ENCODE assay signal across 14 cellular contexts in the genomic region with DNA sequence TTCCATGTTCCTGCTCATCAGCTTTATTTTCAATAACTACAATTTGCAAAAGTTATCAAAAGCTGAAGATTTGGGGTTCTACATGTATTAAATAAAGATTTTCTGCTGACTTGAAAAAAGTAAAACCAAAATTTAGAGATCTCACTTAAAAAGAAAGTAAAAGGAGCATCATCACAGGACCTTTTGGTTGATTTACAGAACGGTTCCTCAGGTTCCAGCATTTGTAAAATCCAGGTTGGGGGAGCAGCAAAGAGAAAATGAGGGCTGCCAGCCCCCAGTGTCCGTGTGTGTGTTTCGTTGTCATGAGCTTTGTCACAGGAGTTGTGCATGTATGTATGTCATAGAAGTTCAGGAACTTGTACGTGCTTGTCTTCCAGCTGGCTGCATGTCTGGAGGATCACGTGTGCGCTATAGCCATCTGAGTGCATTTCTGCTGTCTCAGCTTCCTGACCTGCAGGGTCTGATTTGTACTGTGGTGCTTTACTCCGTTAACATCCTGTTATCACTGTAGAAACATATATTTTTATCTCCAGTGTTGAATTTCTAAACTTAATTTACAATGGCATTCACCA. TPM values are rescaled to one million over a fixed set of nuclear protein-coding genes. Genes with fewer than 3 reads are reported as not detected.
DNase-seq lines count a peak whose midpoint lies in the region; ATAC-seq, FAIRE-seq and TF ChIP-seq lines count a peak whose summit lies in the region.
"Had no signal": no experiment of that assay in that cellular context is flagged by ENCODE, and none has a peak within 500 bp of the region (broad histone marks: within the 10 kb centered on the region; RNA-seq: fewer than 3 reads in every experiment).

No MANE protein-coding gene starts in this region.

- no peak for TF ChIP-seq CTCF in GM12878 (IDR thresholded peaks at IDR 0.05 in 2 of 3, conservative IDR thresholded peaks at IDR 0.05 in 1 of 3; ENCODE audit: control insufficient read depth in 2 of 3, extremely low read depth in 1 of 3, insufficient read depth in 1 of 3, low read depth in 3 of 3, low read length in 3 of 3)
- TF ChIP-seq CTCF in mesothelial cell of epicardium (IDR thresholded peaks at IDR 0.05; ENCODE audit: unreplicated experiment) = no peak

- intact Hi-C loops in GM12878 (cut with micrococcal nuclease; ENCODE audit: unreplicated experiment) (no loop called here), aorta (cut with DNase I) (no loop called here)

- RAD21 ChIA-PET in GM12878 (lab: Charles Lee; ENCODE audit: unreplicated experiment) = interaction anchor here (0.7 to 1.5 kb wide), 2 partner anchors 72 to 338 kb away, joined by 4 read pairs; no protein-coding TSS in a partner anchor

- no peaks in the 10 kb centered on the region for H3K9me3 Mint-ChIP-seq in mesothelial cell of epicardium

- TF ChIP-seq RAD21 in GM12878 (IDR thresholded peaks at IDR 0.05; ENCODE audit: insufficient read depth, low read depth, low read length) = no peak

- in situ Hi-C loops in GM12878 (cut with MboI) = no loop called here

- H3K4me1 Mint-ChIP-seq in mesothelial cell of epicardium = peaks cover 17% of the 10 kb centered on the region

- H3K27me3 Mint-ChIP-seq in mesothelial cell of epicardium (ENCODE audit: low read depth) = no peaks in the 10 kb centered on the region

- H4K20me1 ChIP-seq in GM12878 (ENCODE audit: control insufficient read depth, insufficient read depth) = no peaks in the 10 kb centered on the region

- H2AFZ ChIP-seq in GM12878 (ENCODE audit: control insufficient read depth, low read depth, low read length) = peak overlapping the region; percentile 82
- H2AFZ ChIP-seq: GM23248 had no signal

- CTCF ChIA-PET in GM12878 (lab: Yijun Ruan, JAX) = interaction anchor here (1.0 to 1.6 kb wide), 3 partner anchors 10 to 87 kb away, joined by 3 read pairs; no protein-coding TSS in a partner anchor

- H3K4me2 ChIP-seq in GM12878 (ENCODE audit: control insufficient read depth, insufficient read depth) = peak overlapping the region; percentile 68

- H3K36me3 Mint-ChIP-seq in mesothelial cell of epicardium = no peaks in the 10 kb centered on the region

- no peaks in the 10 kb centered on the region for H3K79me2 ChIP-seq in GM12878 (ENCODE audit: control insufficient read depth, insufficient read depth, low read length)

- H3K4me3 Mint-ChIP-seq in mesothelial cell of epicardium = no peak overlapping the region

- 20% methylated on average over 7 of the region's 7 CpGs for WGBS in GM12878 (ENCODE audit: insufficient coverage, insufficient replicate concordance, low lambda C conversion rate, missing lambda C conversion rate)
- 54 to 63% methylated on average over 7 of the region's 7 CpGs for WGBS in aorta, 2 donors

- no peak for TF ChIP-seq EP300 in GM12878 (IDR thresholded peaks at IDR 0.05; ENCODE audit: borderline replicate concordance in 1 of 2, control insufficient read depth in 1 of 2, low read depth in 2 of 2, low read length in 2 of 2)

- SMC1A ChIA-PET in GM12878 (lab: Charles Lee; ENCODE audit: uncharacterized antibody, unreplicated experiment) = interaction anchor here (0.9 to 1.1 kb wide), 2 partner anchors 20 to 174 kb away, joined by 3 read pairs; no protein-coding TSS in a partner anchor

- no TSS peak for BruUV-seq in GM12878 (replicated peaks; lab: Mats Ljungman, UMichigan)

- peak; percentile 59; the same call in 1 of the 2 replicates for TF ChIP-seq POLR2A in GM12878 (IDR thresholded peaks at IDR 0.05; ENCODE audit: low read depth, low read length)

- POLR2A ChIA-PET in GM12878 (lab: Charles Lee) = no interaction called here

- ATAC-seq in GM12878 = peak; percentile 78
- ATAC-seq in aorta (ENCODE audit: low FRiP score) = no peak

- DNase-seq in EH (ENCODE audit: low read depth) (peak; percentile 46), HPDE6-E6E7 (ENCODE audit: extremely low spot score) (peak; percentile 50), GM12878 (ENCODE audit: low read depth, low spot score) (peak; percentile 33), mesothelial cell of epicardium (ENCODE audit: low spot score in 2 of 2, unreplicated experiment in 2 of 2) (no peak), aorta (no peak), anterior cingulate cortex (lab: John Stamatoyannopoulos, UW) (no peak), NCI-H345 (lab: John Stamatoyannopoulos, UW) (no peak)
- no peak for DNase-seq in activated effector memory CD4-positive, alpha-beta T cell treated with anti-CD3 and anti-CD28 coated beads, Interleukin-2, amount 50 U/mL, for 16 hours
- DNase-seq: effector CD4-positive, alpha-beta T cell; GM23248; NCI-H526; transverse colon had no signal

- H3K36me3 ChIP-seq in GM12878 (ENCODE audit: control insufficient read depth in 2 of 2, insufficient read depth in 2 of 2, low read length in 1 of 2) (no peaks in the 10 kb centered on the region), aorta (ENCODE audit: control insufficient read depth in 1 of 2, insufficient read depth in 2 of 2, low read length in 1 of 2) (no peaks in the 10 kb centered on the region)
- H3K36me3 ChIP-seq: transverse colon had no signal

- H3K9ac ChIP-seq in GM12878 (ENCODE audit: control insufficient read depth, insufficient read depth, low read length) = no peak overlapping the region
- H3K9ac ChIP-seq: GM23248 had no signal

- peak; percentile 78 for FAIRE-seq in GM12878 (lab: Jason Lieb, UNC)
- FAIRE-seq: G401.6 had no signal

- H3K4me1 ChIP-seq in GM12878 (ENCODE audit: control insufficient read depth, insufficient read depth, low read length) = peaks cover 8% of the 10 kb centered on the region
- H3K4me1 ChIP-seq in aorta (ENCODE audit: control insufficient read depth in 1 of 2, insufficient read depth in 2 of 2, low read length in 2 of 2) = no peaks in the 10 kb centered on the region
- H3K4me1 ChIP-seq: transverse colon had no signal

- no peaks in the 10 kb centered on the region for H3K27me3 ChIP-seq in GM12878 (replicated peaks in 1 of 2; ENCODE audit: control insufficient read depth in 2 of 2, insufficient read depth in 2 of 2, low read length in 1 of 2)
- H3K27me3 ChIP-seq in aorta (ENCODE audit: control insufficient read depth in 1 of 2, insufficient read depth in 2 of 2, low read length in 1 of 2) = no peaks in the 10 kb centered on the region

- 0 out of 2 replicates have a peak overlapping the region, but pooled peaks have one; percentile 23 for H3K4me3 ChIP-seq in GM12878
- no peak overlapping the region for H3K4me3 ChIP-seq in aorta (ENCODE audit: low read length in 2 of 2)
- H3K4me3 ChIP-seq: GM23248, transverse colon had no signal

- H3K27ac ChIP-seq in GM12878 (ENCODE audit: control insufficient read depth, insufficient read depth) (peak overlapping the region; percentile 16; the same call in 1 of the 2 replicates), aorta (ENCODE audit: low read depth in 1 of 2, low read length in 2 of 2) (no peak overlapping the region)
- H3K27ac ChIP-seq: GM23248, transverse colon had no signal

- H3K9me3 ChIP-seq in GM12878 (replicated peaks; ENCODE audit: control insufficient read depth, insufficient read depth, low read length) (no peaks in the 10 kb centered on the region), aorta (ENCODE audit: control insufficient read depth, low read length) (no peaks in the 10 kb centered on the region)
- H3K9me3 ChIP-seq: transverse colon had no signal

- peak overlapping the region; percentile 79 for H3K27ac Mint-ChIP-seq in mesothelial cell of epicardium

RNA-seq across cellular contexts. Expression of a gene that starts 15.8 kb away (rescaled TPM):
- total RNA-seq in GM12878 (2013; cell fraction: nucleolus; rRNA removed) = not detected in 2 replicates
- total RNA-seq in GM12878 (2014; rRNA removed) (not detected in 2 replicates), GM12878 (2014; rRNA removed; fragmentation: Illumina TruSeq; extraction: Trizol) (not detected in 2 replicates), GM12878 (2021) (not detected in 2 replicates), mesothelial cell of epicardium (1.7 to 3.5 TPM (median 2.8 TPM) in 3 replicates), aorta (1 to 10 TPM in 1 of 2 donors, under 1 TPM in 1; 0.10 to 3.2 TPM)
- polyA plus RNA-seq in GM12878 (2011; ENCODE audit: low read depth) = not detected
- polyA plus RNA-seq in GM12878 (2011; rRNA removed) (not detected in 2 replicates), GM12878 (2014; fragmentation: Illumina TruSeq; extraction: Trizol) (not detected in 2 replicates), GM12878 (2014; fragmentation: Nextera tagmentation; extraction: Ambion mirVana) (not detected), GM12878 (2014; rRNA removed) (0.22 TPM in 1 of 2 replicates, not detected in the other), GM12878 (2016; fragmentation: Nextera tagmentation; extraction: Ambion mirVana) (not detected), aorta (1 to 10 TPM; 1.5 to 4.2 TPM)
- polyA plus RNA-seq in GM12878 (2011; cell fraction: cytosol; rRNA removed) = not detected in 2 replicates
- not detected in 2 replicates for polyA plus RNA-seq in GM12878 (2011; cell fraction: nucleus; rRNA removed)
- 0.10 and 0.18 TPM in 2 replicates for polyA plus RNA-seq in GM12878 (2012)
- polyA minus RNA-seq in GM12878 (2011; rRNA and poly(A)+ RNA removed) = not detected in 2 replicates
- not detected in 2 replicates for polyA minus RNA-seq in GM12878 (2011; cell fraction: cytosol; rRNA and poly(A)+ RNA removed)
- polyA minus RNA-seq in GM12878 (2011; cell fraction: nucleus; rRNA and poly(A)+ RNA removed) = not detected in 2 replicates
- total RNA-seq: GM23248 had no signal
- polyA plus RNA-seq: GM23248 had no signal

RNA-seq across cellular contexts. Expression of a gene that starts 20.4 kb away (rescaled TPM):
- total RNA-seq in GM12878 (2013; cell fraction: nucleolus; rRNA removed) = not detected in 2 replicates
- total RNA-seq in GM12878 (2014; rRNA removed) (not detected in 2 replicates), GM12878 (2014; rRNA removed; fragmentation: Illumina TruSeq; extraction: Trizol) (not detected in 2 replicates), GM12878 (2021) (not detected in 2 replicates), mesothelial cell of epicardium (1.8 to 2.1 TPM (median 2.0 TPM) in 3 replicates), aorta (under 1 TPM; 0.16 to 0.39 TPM)
- polyA plus RNA-seq in GM12878 (2011; ENCODE audit: low read depth) = not detected
- polyA plus RNA-seq in GM12878 (2011; rRNA removed) (0.07 TPM in 1 of 2 replicates, not detected in the other), GM12878 (2014; fragmentation: Illumina TruSeq; extraction: Trizol) (0.03 TPM in 1 of 2 replicates, not detected in the other), GM12878 (2014; fragmentation: Nextera tagmentation; extraction: Ambion mirVana) (not detected), GM12878 (2014; rRNA removed) (not detected in 2 replicates), GM12878 (2016; fragmentation: Nextera tagmentation; extraction: Ambion mirVana) (under 1 TPM in 1 of 2 experiments, not detected in 1; 0.15 TPM), aorta (1 to 10 TPM in 1 of 2 donors, not detected in 1; 2.1 TPM)
- 0.10 TPM in 2 replicates for polyA plus RNA-seq in GM12878 (2011; cell fraction: cytosol; rRNA removed)
- 0.07 and 0.12 TPM in 2 replicates for polyA plus RNA-seq in GM12878 (2011; cell fraction: nucleus; rRNA removed)
- 0.08 and 0.29 TPM in 2 replicates for polyA plus RNA-seq in GM12878 (2012)
- polyA minus RNA-seq in GM12878 (2011; rRNA and poly(A)+ RNA removed) = 0.05 TPM in 1 of 2 replicates, not detected in the other
- not detected in 2 replicates for polyA minus RNA-seq in GM12878 (2011; cell fraction: cytosol; rRNA and poly(A)+ RNA removed)
- polyA minus RNA-seq in GM12878 (2011; cell fraction: nucleus; rRNA and poly(A)+ RNA removed) = not detected in 2 replicates
- total RNA-seq: GM23248, transverse colon had no signal
- polyA plus RNA-seq: GM23248 had no signal

RNA-seq across cellular contexts. Expression of a gene that starts 47.5 kb away (rescaled TPM):
- total RNA-seq in GM12878 (2013; cell fraction: nucleolus; rRNA removed) = not detected in 2 replicates
- total RNA-seq in GM12878 (2014; rRNA removed) (not detected in 2 replicates), GM12878 (2014; rRNA removed; fragmentation: Illumina TruSeq; extraction: Trizol) (not detected in 2 replicates), GM12878 (2021) (not detected in 2 replicates), mesothelial cell of epicardium (0.11 to 0.44 TPM (median 0.13 TPM) in 3 replicates), aorta (not detected)
- not detected for polyA plus RNA-seq in GM12878 (2011; ENCODE audit: low read depth)
- polyA plus RNA-seq in GM12878 (2011; rRNA removed) (not detected in 2 replicates), GM12878 (2014; fragmentation: Illumina TruSeq; extraction: Trizol) (not detected in 2 replicates), GM12878 (2014; fragmentation: Nextera tagmentation; extraction: Ambion mirVana) (not detected), GM12878 (2014; rRNA removed) (not detected in 2 replicates), GM12878 (2016; fragmentation: Nextera tagmentation; extraction: Ambion mirVana) (not detected), aorta (not detected)
- not detected in 2 replicates for polyA plus RNA-seq in GM12878 (2011; cell fraction: cytosol; rRNA removed)
- polyA plus RNA-seq in GM12878 (2011; cell fraction: nucleus; rRNA removed) = not detected in 2 replicates
- polyA plus RNA-seq in GM12878 (2012) = not detected in 2 replicates
- not detected in 2 replicates for polyA minus RNA-seq in GM12878 (2011; rRNA and poly(A)+ RNA removed)
- polyA minus RNA-seq in GM12878 (2011; cell fraction: cytosol; rRNA and poly(A)+ RNA removed) = not detected in 2 replicates
- polyA minus RNA-seq in GM12878 (2011; cell fraction: nucleus; rRNA and poly(A)+ RNA removed) = not detected in 2 replicates
- total RNA-seq: GM23248, mesenteric fat pad, transverse colon had no signal
- polyA plus RNA-seq: GM23248 had no signal

Comparison
In these comparisons a context has a peak if more than half of its experiments do, and no peak if none do; other contexts are left out.
1. DNase-seq: peak in EH (single experiment), HPDE6-E6E7 (single experiment) and GM12878 (single experiment); none in mesothelial cell of epicardium (0 of 2), aorta (0 of 2), activated effector memory CD4-positive, alpha-beta T cell treated with anti-CD3 and anti-CD28 coated beads, Interleukin-2, amount 50 U/mL, for 16 hours (single experiment), anterior cingulate cortex (0 of 58) and NCI-H345 (single experiment).